Comparison of ENCODE assay signal across 20 cellular contexts in the genomic region with DNA sequence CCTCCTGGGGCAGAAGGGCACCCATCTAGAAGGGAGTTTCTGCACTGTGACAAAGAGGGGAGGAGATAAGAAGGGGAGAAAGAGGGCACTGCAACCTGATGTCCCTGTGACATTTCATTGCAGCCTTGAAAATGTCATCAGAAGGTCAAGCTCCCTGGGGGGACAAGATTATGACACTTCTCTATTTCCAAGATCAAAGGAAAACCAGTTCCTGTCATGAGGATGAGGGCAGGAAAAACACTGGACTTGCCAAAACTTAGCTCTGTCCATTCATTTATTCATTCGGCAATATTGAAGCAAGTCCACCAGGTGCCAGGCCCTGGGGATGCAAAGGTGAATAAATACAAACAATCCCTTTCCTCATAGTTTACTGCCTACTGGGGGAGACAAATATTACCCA.
"Had no signal": no experiment of that assay in that cellular context is flagged by ENCODE, and none has a peak within 500 bp of the region (broad histone marks: within the 10 kb centered on the region; RNA-seq: fewer than 3 reads in every experiment).

No MANE protein-coding gene starts in this region.

- H3K27ac Mint-ChIP-seq: mesothelial cell of epicardium; natural killer cell; progenitor cell of endocrine pancreas; stimulated activated naive CD8-positive, alpha-beta T cell treated with anti-CD3 and anti-CD28 coated beads, Interleukin-15, Interleukin-2, amounts not matched to agents 100 ng/mL and 50 ng/mL, for 24 hours had no signal

- H3K9me3 Mint-ChIP-seq: natural killer cell; stimulated activated naive CD8-positive, alpha-beta T cell treated with anti-CD3 and anti-CD28 coated beads, Interleukin-15, Interleukin-2, amounts not matched to agents 100 ng/mL and 50 ng/mL, for 24 hours had no signal

- ATAC-seq: gastroesophageal sphincter, left lobe of liver, natural killer cell, pancreas, right cardiac atrium, upper lobe of right lung had no signal

- H3K36me3 Mint-ChIP-seq: mesothelial cell of epicardium, natural killer cell had no signal

- H3K4me2 ChIP-seq: smooth muscle cell had no signal

- H3K4me1 Mint-ChIP-seq: natural killer cell had no signal

- H3K27me3 ChIP-seq: esophagus muscularis mucosa, gastroesophageal sphincter, pancreas, tibial artery, upper lobe of right lung, vagina had no signal

- DNase-seq: effector memory CD4-positive, alpha-beta T cell; glutamatergic neuron; islet precursor cell; mammary epithelial cell; natural killer cell; occipital lobe; pancreas; right cardiac atrium; stimulated activated CD4-positive, alpha-beta T cell treated with anti-CD3 and anti-CD28 coated beads, Interleukin-2, amount 100 ng/mL, for 48 hours; tibial artery; upper lobe of right lung had no signal

- H3K36me3 ChIP-seq: esophagus muscularis mucosa, gastroesophageal sphincter, pancreas, tibial artery, upper lobe of right lung, vagina had no signal

- H3K27ac ChIP-seq: epithelial cell of prostate, esophagus muscularis mucosa, gastroesophageal sphincter, pancreas, tibial artery, upper lobe of right lung, vagina had no signal

- H3K9me3 ChIP-seq: gastroesophageal sphincter, pancreas, tibial artery, upper lobe of right lung, vagina had no signal

- H3K4me3 ChIP-seq: esophagus muscularis mucosa, gastroesophageal sphincter, pancreas, smooth muscle cell, tibial artery, upper lobe of right lung, vagina had no signal

- H3K4me3 Mint-ChIP-seq: mesothelial cell of epicardium; natural killer cell; stimulated activated naive CD8-positive, alpha-beta T cell treated with anti-CD3 and anti-CD28 coated beads, Interleukin-15, Interleukin-2, amounts not matched to agents 100 ng/mL and 50 ng/mL, for 24 hours had no signal

- H3K4me1 ChIP-seq: esophagus muscularis mucosa, gastroesophageal sphincter, pancreas, upper lobe of right lung, vagina had no signal
